Comparison of ENCODE assay signal across 13 cellular contexts in the genomic region with DNA sequence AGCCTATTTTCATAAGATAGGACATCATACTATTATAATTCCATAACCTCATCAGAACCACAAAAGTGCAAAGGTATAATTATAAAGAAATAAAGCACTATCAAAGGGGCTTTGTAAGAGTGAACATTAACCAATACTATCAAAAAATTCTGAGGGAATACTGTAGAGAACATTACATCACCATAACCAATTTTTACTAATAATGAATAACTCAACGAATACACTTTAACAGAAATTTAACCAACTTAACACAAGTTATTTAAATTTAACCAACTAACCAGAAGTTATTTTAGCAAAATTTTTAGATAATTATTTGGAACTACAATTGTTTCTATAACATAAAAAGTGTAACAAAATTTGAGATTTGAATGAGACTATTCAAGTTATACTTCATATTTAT. TPM values are rescaled to one million over a fixed set of nuclear protein-coding genes. Genes with fewer than 3 reads are reported as not detected.
DNase-seq lines count a peak whose midpoint lies in the region; ATAC-seq, FAIRE-seq and TF ChIP-seq lines count a peak whose summit lies in the region.
"Had no signal": no experiment of that assay in that cellular context is flagged by ENCODE, and none has a peak within 500 bp of the region (broad histone marks: within the 10 kb centered on the region; RNA-seq: fewer than 3 reads in every experiment).

No MANE protein-coding gene starts in this region.

- intact Hi-C loops in HepG2 (cut with micrococcal nuclease; ENCODE audit: unreplicated experiment) (no loop called here), right lobe of liver (cut with DNase I) (no loop called here), kidney (cut with DNase I) (no loop called here)
- intact Hi-C loops in naive thymus-derived CD4-positive, alpha-beta T cell (cut with micrococcal nuclease), result no loop called here

- in situ Hi-C loops in HepG2 (cut with HindIII; ENCODE audit: extremely low pct_ligation_motif_present, low pct_unique_long_range_greater_than_20kb), result no loop called here

- H3K4me3 Mint-ChIP-seq in naive thymus-derived CD4-positive, alpha-beta T cell, result no peak overlapping the region
- H3K4me3 Mint-ChIP-seq: CD4-positive, CD25-positive, alpha-beta regulatory T cell had no signal

- no peak for FAIRE-seq in HepG2 (lab: Jason Lieb, UNC)
- FAIRE-seq in colon (lab: Jason Lieb, UNC), result peak; percentile 70
- FAIRE-seq in kidney (lab: Jason Lieb, UNC), result peak; percentile 88
- FAIRE-seq: HTR-8/SVneo had no signal

- POLR2A ChIA-PET in HepG2 (lab: Yijun Ruan, JAX), result no interaction called here
- POLR2A ChIA-PET in naive thymus-derived CD4-positive, alpha-beta T cell (lab: Charles Lee), result interaction anchor here (0.6 to 0.9 kb wide), 2 partner anchors 36 to 515 kb away, joined by 3 read pairs; a partner anchor contains a TSS

- H3K9ac ChIP-seq in HepG2 (ENCODE audit: insufficient read depth, low read depth, low read length), result no peak overlapping the region
- no peak overlapping the region for H3K9ac ChIP-seq in kidney (ENCODE audit: low read length in 2 of 2)
- H3K9ac ChIP-seq: BLaER1 treated with 17β-estradiol and CSF1 and Interleukin-3, amounts not matched to agents 10 nM and 100 nM had no signal

- H3K4me1 ChIP-seq in HepG2 (ENCODE audit: insufficient read depth, low read length) (peaks cover 45% of the 10 kb centered on the region), right lobe of liver (peaks cover 0 to 12% (median 2%) of the 10 kb centered on the region in 4 donors), kidney (ENCODE audit: control insufficient read depth in 1 of 2, insufficient read depth in 1 of 2, low read depth in 1 of 2, low read length in 2 of 2) (no peaks in the 10 kb centered on the region)
- H3K4me1 ChIP-seq in naive thymus-derived CD4-positive, alpha-beta T cell (ENCODE audit: control insufficient read depth in 2 of 2, insufficient read depth in 2 of 2, low read length in 2 of 2), result no peaks in the 10 kb centered on the region
- H3K4me1 ChIP-seq: BLaER1 treated with 17β-estradiol and CSF1 and Interleukin-3, amounts not matched to agents 10 nM and 100 nM had no signal

- H3K4me3 ChIP-seq in HepG2 (replicated peaks in 1 of 3; ENCODE audit: insufficient read depth in 1 of 3, low read depth in 2 of 3, low read length in 3 of 3) (no peak overlapping the region; a peak in 2 of 6 replicates), right lobe of liver (no peak overlapping the region), kidney (ENCODE audit: low read length in 2 of 2) (no peak overlapping the region)
- H3K4me3 ChIP-seq in naive thymus-derived CD4-positive, alpha-beta T cell (ENCODE audit: low read length), result no peak overlapping the region
- H3K4me3 ChIP-seq: BLaER1 treated with 17β-estradiol and CSF1 and Interleukin-3, amounts not matched to agents 10 nM and 100 nM had no signal

- TF ChIP-seq CTCF in HepG2 (CRISPR knock-in tag; IDR thresholded peaks at IDR 0.05), result no peak
- no peak for TF ChIP-seq CTCF in right lobe of liver (IDR thresholded peaks at IDR 0.05)
- TF ChIP-seq CTCF in kidney (IDR thresholded peaks at IDR 0.05; ENCODE audit: borderline replicate concordance, extremely low read depth, insufficient read depth), result no peak
- no peak for TF ChIP-seq CTCF in GM20000 (IDR thresholded peaks at IDR 0.05; ENCODE audit: extremely low read depth, missing control alignments)

- peaks cover 0 to 5% (median 0%) of the 10 kb centered on the region in 11 donors for H3K9me3 Mint-ChIP-seq in naive thymus-derived CD4-positive, alpha-beta T cell
- H3K9me3 Mint-ChIP-seq: CD4-positive, CD25-positive, alpha-beta regulatory T cell had no signal

- no TSS peak for BruUV-seq in HepG2 (replicated peaks; lab: Mats Ljungman, UMichigan)

- no peaks in the 10 kb centered on the region for H3K27me3 ChIP-seq in HepG2 (ENCODE audit: control insufficient read depth in 1 of 2, insufficient read depth in 2 of 2, low read length in 2 of 2)
- peaks cover 5 to 8% of the 10 kb centered on the region in 2 donors for H3K27me3 ChIP-seq in right lobe of liver
- H3K27me3 ChIP-seq in naive thymus-derived CD4-positive, alpha-beta T cell (ENCODE audit: control insufficient read depth in 2 of 2, insufficient read depth in 2 of 2, low read length in 2 of 2), result no peaks in the 10 kb centered on the region
- H3K27me3 ChIP-seq: BLaER1 treated with 17β-estradiol and CSF1 and Interleukin-3, amounts not matched to agents 10 nM and 100 nM had no signal

- no peak for TF ChIP-seq EP300 in HepG2 (IDR thresholded peaks at IDR 0.05; ENCODE audit: low read depth in 2 of 2, low read length in 2 of 2)
- TF ChIP-seq EP300 in HepG2 (CRISPR knock-in tag; IDR thresholded peaks at IDR 0.05; ENCODE audit: borderline replicate concordance), result no peak

- H4K20me1 ChIP-seq in HepG2 (ENCODE audit: insufficient read depth, low read length), result no peaks in the 10 kb centered on the region
- H4K20me1 ChIP-seq: BLaER1 treated with 17β-estradiol and CSF1 and Interleukin-3, amounts not matched to agents 10 nM and 100 nM had no signal

- no peaks in the 10 kb centered on the region for H3K9me3 ChIP-seq in HepG2 (ENCODE audit: low read length)
- no peaks in the 10 kb centered on the region for H3K9me3 ChIP-seq in right lobe of liver
- H3K9me3 ChIP-seq in kidney (ENCODE audit: control insufficient read depth in 1 of 2, low read length in 2 of 2), result no peaks in the 10 kb centered on the region
- no peaks in the 10 kb centered on the region for H3K9me3 ChIP-seq in naive thymus-derived CD4-positive, alpha-beta T cell (ENCODE audit: control insufficient read depth in 2 of 3, low read length in 3 of 3)
- H3K9me3 ChIP-seq: BLaER1 treated with 17β-estradiol and CSF1 and Interleukin-3, amounts not matched to agents 10 nM and 100 nM had no signal

- TF ChIP-seq RAD21 in HepG2 (CRISPR knock-in tag; IDR thresholded peaks at IDR 0.05), result no peak

- H3K36me3 ChIP-seq in HepG2 (replicated peaks in 1 of 2; ENCODE audit: control insufficient read depth in 1 of 2, insufficient read depth in 2 of 2, low read length in 2 of 2) (no peaks in the 10 kb centered on the region), right lobe of liver (no peaks in the 10 kb centered on the region), kidney (ENCODE audit: control insufficient read depth in 1 of 2, insufficient read depth in 2 of 2, low read length in 2 of 2) (no peaks in the 10 kb centered on the region)
- no peaks in the 10 kb centered on the region for H3K36me3 ChIP-seq in naive thymus-derived CD4-positive, alpha-beta T cell (ENCODE audit: control insufficient read depth in 2 of 3, insufficient read depth in 3 of 3, low read length in 3 of 3)
- H3K36me3 ChIP-seq: BLaER1 treated with 17β-estradiol and CSF1 and Interleukin-3, amounts not matched to agents 10 nM and 100 nM had no signal

- H3K36me3 Mint-ChIP-seq in naive thymus-derived CD4-positive, alpha-beta T cell, result no peaks in the 10 kb centered on the region
- H3K36me3 Mint-ChIP-seq: CD4-positive, CD25-positive, alpha-beta regulatory T cell had no signal

- peaks cover 0 to 9% (median 0%) of the 10 kb centered on the region in 7 donors for H3K4me1 Mint-ChIP-seq in naive thymus-derived CD4-positive, alpha-beta T cell
- H3K4me1 Mint-ChIP-seq: CD4-positive, CD25-positive, alpha-beta regulatory T cell had no signal

- ATAC-seq in HepG2, result no peak
- ATAC-seq in right lobe of liver, result no peak
- no peak for ATAC-seq in naive thymus-derived CD4-positive, alpha-beta T cell

- H2AFZ ChIP-seq in HepG2 (ENCODE audit: low read length), result no peak overlapping the region

- 76% methylated on average over 1 of the region's 1 CpG for WGBS in HepG2 (ENCODE audit: low lambda C conversion rate)
- 67% methylated on average over 1 of the region's 1 CpG for WGBS in right lobe of liver (ENCODE audit: insufficient coverage, low coverage, low lambda C conversion rate, missing lambda C conversion rate)

- H3K27ac Mint-ChIP-seq in naive thymus-derived CD4-positive, alpha-beta T cell, result no peak overlapping the region
- H3K27ac Mint-ChIP-seq: CD4-positive, CD25-positive, alpha-beta regulatory T cell had no signal

- TF ChIP-seq POLR2A in HepG2 (IDR thresholded peaks at IDR 0.05; ENCODE audit: insufficient read depth in 1 of 2, low read depth in 2 of 2, low read length in 2 of 2) (no peak), right lobe of liver (IDR thresholded peaks at IDR 0.05) (no peak)

- DNase-seq in HepG2 (ENCODE audit: low spot score) (no peak), right lobe of liver (no peak), kidney (no peak), GM20000 (ENCODE audit: low spot score) (no peak), hepatic stellate cell (ENCODE audit: low spot score) (no peak)
- DNase-seq in naive thymus-derived CD4-positive, alpha-beta T cell, result no peak
- DNase-seq: ACHN; CD4-positive, CD25-positive, alpha-beta regulatory T cell; DMS79 treated with DMSO at 0.1 percent for 48 hours had no signal

- H3K79me2 ChIP-seq in HepG2 (ENCODE audit: insufficient read depth, low read length), result peaks cover 41% of the 10 kb centered on the region

- peaks cover 0 to 2% (median 0%) of the 10 kb centered on the region in 5 donors for H3K27me3 Mint-ChIP-seq in naive thymus-derived CD4-positive, alpha-beta T cell

- H3K4me2 ChIP-seq in HepG2 (ENCODE audit: low read depth, low read length), result peak overlapping the region; percentile 72; the same call in 1 of the 2 replicates
- H3K4me2 ChIP-seq: BLaER1 treated with 17β-estradiol and CSF1 and Interleukin-3, amounts not matched to agents 10 nM and 100 nM had no signal

- H3K27ac ChIP-seq in HepG2 (ENCODE audit: extremely low read length, insufficient read depth, low read length), result no peak overlapping the region
- H3K27ac ChIP-seq in right lobe of liver, result no peak overlapping the region
- H3K27ac ChIP-seq in kidney (ENCODE audit: low read depth in 2 of 2, low read length in 2 of 2), result no peak overlapping the region
- H3K27ac ChIP-seq in naive thymus-derived CD4-positive, alpha-beta T cell (ENCODE audit: low read depth, low read length), result no peak overlapping the region
- H3K27ac ChIP-seq: 22Rv1; BLaER1 treated with 17β-estradiol and CSF1 and Interleukin-3, amounts not matched to agents 10 nM and 100 nM had no signal

- CTCF ChIA-PET in HepG2 (lab: Yijun Ruan, JAX; ENCODE audit: low intra/inter-chr PET ratio, low total read pairs), result no interaction called here
- CTCF ChIA-PET in naive thymus-derived CD4-positive, alpha-beta T cell (lab: Charles Lee), result no interaction called here

RNA-seq across cellular contexts. Expression of a gene that starts 34.8 kb away (rescaled TPM):
- 11.0 and 13.5 TPM in 2 replicates for total RNA-seq in HepG2 (2016; rRNA removed; fragmentation: Illumina TruSeq; extraction: Trizol)
- 3.1 and 3.4 TPM in 2 replicates for total RNA-seq in HepG2 (2016; cell fraction: cytosol; rRNA removed; fragmentation: Illumina TruSeq; extraction: Trizol; ENCODE audit: low read depth)
- 11.1 and 12.4 TPM in 2 replicates for total RNA-seq in HepG2 (2016; cell fraction: insoluble cytoplasmic fraction; rRNA removed; fragmentation: Illumina TruSeq; extraction: Trizol)
- total RNA-seq in HepG2 (2016; cell fraction: membrane; rRNA removed; fragmentation: Illumina TruSeq; extraction: Trizol), result 4.6 and 5.3 TPM in 2 replicates
- total RNA-seq in HepG2 (2016; cell fraction: nucleus; rRNA removed; fragmentation: Illumina TruSeq; extraction: Trizol), result 11.7 and 12.3 TPM in 2 replicates
- 20.6 and 22.0 TPM in 2 replicates for polyA plus RNA-seq in HepG2 (2011; rRNA removed)
- 12.4 and 16.3 TPM in 2 replicates for polyA plus RNA-seq in HepG2 (2011; cell fraction: cytosol; rRNA removed)
- 36.8 and 39.3 TPM in 2 replicates for polyA plus RNA-seq in HepG2 (2011; cell fraction: nucleus; rRNA removed)
- 14.2 and 16.1 TPM in 2 replicates for polyA plus RNA-seq in HepG2 (2012)
- 0.44 and 0.45 TPM in 2 replicates for polyA plus RNA-seq in HepG2 (2016; cell fraction: cytosol; fragmentation: Illumina TruSeq; extraction: Trizol; ENCODE audit: low read depth)
- polyA plus RNA-seq in HepG2 (2016; cell fraction: insoluble cytoplasmic fraction; fragmentation: Illumina TruSeq; extraction: Trizol; ENCODE audit: low read depth), result 10.3 and 10.4 TPM in 2 replicates
- polyA plus RNA-seq in HepG2 (2016; cell fraction: membrane; fragmentation: Illumina TruSeq; extraction: Trizol; ENCODE audit: low read depth), result 1.5 and 1.9 TPM in 2 replicates
- polyA plus RNA-seq in HepG2 (2016; cell fraction: nucleus; fragmentation: Illumina TruSeq; extraction: Trizol; ENCODE audit: insufficient read depth, low read depth), result 15.8 and 16.6 TPM in 2 replicates
- 10.3 and 47.4 TPM in 2 replicates for polyA minus RNA-seq in HepG2 (2011; rRNA and poly(A)+ RNA removed; ENCODE audit: low replicate concordance)
- 10.9 and 13.2 TPM in 2 replicates for polyA minus RNA-seq in HepG2 (2011; cell fraction: cytosol; rRNA and poly(A)+ RNA removed)
- polyA minus RNA-seq in HepG2 (2011; cell fraction: nucleus; rRNA and poly(A)+ RNA removed), result 23.5 and 24.5 TPM in 2 replicates
- under 1 TPM; 0.18 to 0.46 (median 0.31) TPM for total RNA-seq in right lobe of liver
- 4.8 TPM for total RNA-seq in kidney
- 1.9 TPM for polyA plus RNA-seq in kidney (ENCODE audit: insufficient read depth, low read depth, low replicate concordance)
- total RNA-seq in naive thymus-derived CD4-positive, alpha-beta T cell, result 1 to 10 TPM in 4 of 5 experiments, under 1 TPM in 1; 0.17 to 3.6 (median 2.3) TPM
- under 1 TPM; 0.24 to 0.33 TPM for polyA plus RNA-seq in naive thymus-derived CD4-positive, alpha-beta T cell
